10 cellular contexts compared by ENCODE assay signal in the genomic region with DNA sequence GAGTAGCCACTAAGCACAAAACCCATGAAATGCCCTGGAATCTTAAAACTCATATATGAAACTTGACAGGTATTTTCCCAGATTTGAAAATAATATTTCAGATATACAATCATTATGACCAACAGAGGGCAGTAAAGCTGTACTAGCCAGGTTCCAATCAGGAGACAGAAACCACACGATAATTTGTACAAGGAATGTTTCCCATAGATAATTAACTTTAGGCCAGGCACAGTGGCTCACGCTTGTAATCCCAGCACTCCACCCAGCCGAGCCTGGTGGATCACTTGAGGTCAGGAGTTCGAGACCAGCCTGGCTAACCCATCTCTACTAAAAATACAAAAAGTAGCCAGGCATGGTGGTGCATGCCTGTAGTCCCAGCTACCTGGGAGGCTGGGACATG. TPM values are rescaled to one million over a fixed set of nuclear protein-coding genes. Genes with fewer than 3 reads are reported as not detected.
DNase-seq lines count a peak whose midpoint lies in the region; ATAC-seq, FAIRE-seq and TF ChIP-seq lines count a peak whose summit lies in the region.
"Had no signal": no experiment of that assay in that cellular context is flagged by ENCODE, and none has a peak within 500 bp of the region (broad histone marks: within the 10 kb centered on the region; RNA-seq: fewer than 3 reads in every experiment).

No MANE protein-coding gene starts in this region.

- H3K27me3 Mint-ChIP-seq in neural progenitor cell (ENCODE audit: insufficient read depth, low read depth) = peaks cover 6% of the 10 kb centered on the region

- no peak for TF ChIP-seq POLR2A in prostate gland (IDR thresholded peaks at IDR 0.05)

- FAIRE-seq in bronchial epithelial cell (lab: Jason Lieb, UNC) = no peak
- FAIRE-seq: colon had no signal

- H3K9me3 Mint-ChIP-seq in neural progenitor cell = peaks cover 5% of the 10 kb centered on the region

- H3K27me3 ChIP-seq in bronchial epithelial cell (ENCODE audit: control insufficient read depth, insufficient read depth, low read length) (no peaks in the 10 kb centered on the region), neural progenitor cell (no peaks in the 10 kb centered on the region), prostate gland (replicated peaks; ENCODE audit: insufficient read depth) (no peaks in the 10 kb centered on the region)
- H3K27me3 ChIP-seq: SJSA1 had no signal

- H3K9me3 ChIP-seq in neural progenitor cell (ENCODE audit: low read depth) = no peaks in the 10 kb centered on the region
- H3K9me3 ChIP-seq in prostate gland = no peaks in the 10 kb centered on the region

- no peaks in the 10 kb centered on the region for H3K36me3 Mint-ChIP-seq in neural progenitor cell

- WGBS in prostate gland = 44% methylated on average over 4 of the region's 4 CpGs

- intact Hi-C loops in prostate gland (cut with DNase I) = no loop called here

- no peaks in the 10 kb centered on the region for H3K79me2 ChIP-seq in neural progenitor cell (ENCODE audit: low read depth)

- H2AFZ ChIP-seq in neural progenitor cell (replicated peaks) = no peak overlapping the region

- H3K9ac ChIP-seq in neural progenitor cell = no peak overlapping the region

- H3K27ac ChIP-seq in neural progenitor cell (no peak overlapping the region), prostate gland (no peak overlapping the region)
- H3K27ac ChIP-seq: SJSA1 had no signal

- DNase-seq in NCI-H1417 (lab: John Stamatoyannopoulos, UW) (peak in 2 of 3 experiments; percentile 17 to 28), NCI-H1417 treated with DMSO at 0.1 percent for 48 hours (lab: John Stamatoyannopoulos, UW) (no peak), NAMALWA (ENCODE audit: low spot score) (peak; percentile 54), bronchial epithelial cell (ENCODE audit: low read depth) (peak; percentile 22), neural progenitor cell (ENCODE audit: low spot score) (no peak), prostate gland (ENCODE audit: low spot score) (no peak)
- DNase-seq in stimulated activated naive CD8-positive, alpha-beta T cell treated with anti-CD3 and anti-CD28 coated beads, Interleukin-15, Interleukin-2, amounts not matched to agents 100 U/mL and 50 U/mL, for 24 hours = no peak

- no peaks in the 10 kb centered on the region for H3K36me3 ChIP-seq in bronchial epithelial cell (ENCODE audit: control insufficient read depth, insufficient read depth, low read length)
- H3K36me3 ChIP-seq in neural progenitor cell = no peaks in the 10 kb centered on the region
- H3K36me3 ChIP-seq in prostate gland = no peaks in the 10 kb centered on the region
- H3K36me3 ChIP-seq: SJSA1 had no signal

- no peak overlapping the region for H3K4me3 Mint-ChIP-seq in neural progenitor cell

- H3F3A ChIP-seq in neural progenitor cell (ENCODE audit: low read depth) = peaks cover 3% of the 10 kb centered on the region

- H3K4me1 ChIP-seq in neural progenitor cell (no peaks in the 10 kb centered on the region), prostate gland (replicated peaks) (no peaks in the 10 kb centered on the region)
- H3K4me1 ChIP-seq: SJSA1 had no signal

- TF ChIP-seq CTCF in bronchial epithelial cell (IDR thresholded peaks at IDR 0.05; ENCODE audit: insufficient read depth, low read length, severe bottlenecking) (peak; percentile 9), neural progenitor cell (IDR thresholded peaks at IDR 0.05) (peak; percentile 34), prostate gland (IDR thresholded peaks at IDR 0.05) (peak in 1 of 4 experiments; percentile 35)

- no peak overlapping the region for H3K27ac Mint-ChIP-seq in neural progenitor cell

- no peaks in the 10 kb centered on the region for H3K4me1 Mint-ChIP-seq in neural progenitor cell

- H3K4me2 ChIP-seq in neural progenitor cell = no peak overlapping the region

- ATAC-seq in HG03565 (IDR thresholded peaks at IDR 0.05; ENCODE audit: unreplicated experiment) = no peak
- ATAC-seq in stimulated activated naive CD8-positive, alpha-beta T cell treated with anti-CD3 and anti-CD28 coated beads, Interleukin-15, Interleukin-2, amounts not matched to agents 100 U/mL and 50 U/mL, for 24 hours = no peak

- H3K4me3 ChIP-seq in bronchial epithelial cell (ENCODE audit: low read depth, low read length) (no peak overlapping the region), neural progenitor cell (no peak overlapping the region), prostate gland (no peak overlapping the region)
- H3K4me3 ChIP-seq: SJSA1 had no signal

- no peaks in the 10 kb centered on the region for H4K20me1 ChIP-seq in neural progenitor cell (ENCODE audit: low read depth)

RNA-seq across cellular contexts. Expression of a gene that starts 31.0 kb away (rescaled TPM):
- total RNA-seq in bronchial epithelial cell = 30.0 and 34.0 TPM in 2 replicates
- 56.3 and 61.7 TPM in 2 replicates for total RNA-seq in neural progenitor cell (ENCODE audit: low replicate concordance)
- total RNA-seq in prostate gland = 10 to 100 TPM; 46.4 to 53.7 TPM

Comparison
In these comparisons a context has a peak if more than half of its experiments do, and no peak if none do; other contexts are left out.
1. DNase-seq: peak in NCI-H1417 (2 of 3), NAMALWA (single experiment) and bronchial epithelial cell (single experiment); none in NCI-H1417 treated with DMSO at 0.1 percent for 48 hours (single experiment), neural progenitor cell (single experiment), stimulated activated naive CD8-positive, alpha-beta T cell treated with anti-CD3 and anti-CD28 coated beads, Interleukin-15, Interleukin-2, amounts not matched to agents 100 U/mL and 50 U/mL, for 24 hours (single experiment) and prostate gland (single experiment).